In genomic region chr1:217456261-217456660, GRCh38 we compare ENCODE assay signal across 24 cellular contexts.
"Had no signal": no experiment of that assay in that cellular context is flagged by ENCODE, and none has a peak within 500 bp of the region (broad histone marks: within the 10 kb centered on the region; RNA-seq: fewer than 3 reads in every experiment).

No MANE protein-coding gene starts in this region.

- H3K27ac Mint-ChIP-seq: natural killer cell; stimulated activated effector memory CD8-positive, alpha-beta T cell treated with anti-CD3 and anti-CD28 coated beads, Interleukin-12 subunit alpha, Interleukin-12 subunit beta, amount 100 ng/mL, for 72 hours; type B pancreatic cell had no signal

- H3K4me3 Mint-ChIP-seq: effector memory CD8-positive, alpha-beta T cell; natural killer cell; stimulated activated effector memory CD8-positive, alpha-beta T cell treated with anti-CD3 and anti-CD28 coated beads, Interleukin-12 subunit alpha, Interleukin-12 subunit beta, amount 100 ng/mL, for 72 hours; type B pancreatic cell had no signal

- ATAC-seq: effector memory CD8-positive, alpha-beta T cell; left lung; lower lobe of right lung; natural killer cell; psoas muscle; right lobe of liver; stimulated activated effector memory CD8-positive, alpha-beta T cell treated with anti-CD3 and anti-CD28 coated beads, Interleukin-12 subunit alpha, Interleukin-12 subunit beta, amount 100 ng/mL, for 72 hours had no signal

- H3K4me1 Mint-ChIP-seq: stimulated activated effector memory CD8-positive, alpha-beta T cell treated with anti-CD3 and anti-CD28 coated beads, Interleukin-12 subunit alpha, Interleukin-12 subunit beta, amount 100 ng/mL, for 72 hours had no signal

- H3K4me3 ChIP-seq: esophagus squamous epithelium, left lung, lower lobe of right lung, ovary, psoas muscle, right lobe of liver, stomach, thyroid gland had no signal

- H3K36me3 ChIP-seq: esophagus squamous epithelium, left lung, ovary, right lobe of liver, thyroid gland had no signal

- H3K36me3 Mint-ChIP-seq: stimulated activated effector memory CD8-positive, alpha-beta T cell treated with anti-CD3 and anti-CD28 coated beads, Interleukin-12 subunit alpha, Interleukin-12 subunit beta, amount 100 ng/mL, for 72 hours had no signal

- H3K9me3 ChIP-seq: esophagus squamous epithelium, left lung, lower lobe of right lung, ovary, psoas muscle, right lobe of liver, stomach, thyroid gland had no signal

- H3K4me1 ChIP-seq: esophagus squamous epithelium, left lung, lower lobe of right lung, psoas muscle, right lobe of liver, stomach, thyroid gland had no signal

- H3K27me3 ChIP-seq: esophagus squamous epithelium, left lung, ovary, right lobe of liver, stomach, thyroid gland had no signal

- DNase-seq: cerebellar nuclear complex; cortex of kidney; effector memory CD8-positive, alpha-beta T cell; erythroblast; esophagus squamous epithelium; foreskin melanocyte; glutamatergic neuron; kidney; left lung; lower lobe of right lung; natural killer cell; occipital lobe; ovary; posterior cingulate gyrus; psoas muscle; right lobe of liver; small intestine; stimulated activated CD4-positive, alpha-beta T cell treated with anti-CD3 and anti-CD28 coated beads, Interleukin-1b, Interleukin-23, amount 100 ng/mL, for 48 hours; stimulated activated CD4-positive, alpha-beta T cell treated with anti-CD3 and anti-CD28 coated beads, Interleukin-4, amount 100 ng/mL, for 1 hour; stimulated activated naive CD4-positive, alpha-beta T cell treated with Interleukin-2 at 50 U/mL for 16 hours; stomach; thyroid gland had no signal

- H3K27ac ChIP-seq: esophagus squamous epithelium, left lung, lower lobe of right lung, ovary, psoas muscle, right lobe of liver, stomach, thyroid gland had no signal

- H3K27me3 Mint-ChIP-seq: effector memory CD8-positive, alpha-beta T cell; type B pancreatic cell had no signal

- H3K9me3 Mint-ChIP-seq: effector memory CD8-positive, alpha-beta T cell; stimulated activated effector memory CD8-positive, alpha-beta T cell treated with anti-CD3 and anti-CD28 coated beads, Interleukin-12 subunit alpha, Interleukin-12 subunit beta, amount 100 ng/mL, for 72 hours; type B pancreatic cell had no signal
